Comparison of ENCODE assay signal across 9 cellular contexts in genomic region chr6:144066745-144067484, GRCh38. TPM values are rescaled to one million over a fixed set of nuclear protein-coding genes. Genes with fewer than 3 reads are reported as not detected.
DNase-seq lines count a peak whose midpoint lies in the region; ATAC-seq and TF ChIP-seq lines count a peak whose summit lies in the region.
"Had no signal": no experiment of that assay in that cellular context is flagged by ENCODE, and none has a peak within 500 bp of the region (broad histone marks: within the 10 kb centered on the region; RNA-seq: fewer than 3 reads in every experiment).

No MANE protein-coding gene starts in this region.

- peaks cover 13% of the 10 kb centered on the region for H3K4me1 ChIP-seq in mucosa of descending colon (ENCODE audit: low read depth)

- peak; percentile 40 for ATAC-seq in GM21526 (IDR thresholded peaks at IDR 0.05; ENCODE audit: low FRiP score, unreplicated experiment)
- peak; percentile 38 for ATAC-seq in HG03442 (IDR thresholded peaks at IDR 0.05; ENCODE audit: unreplicated experiment)
- no peak for ATAC-seq in mucosa of descending colon

- no peaks in the 10 kb centered on the region for H3K9me3 ChIP-seq in mucosa of descending colon

- intact Hi-C loops in mucosa of descending colon (cut with DNase I, micrococcal nuclease) = no loop called here

- no peaks in the 10 kb centered on the region for H3K36me3 ChIP-seq in mucosa of descending colon (ENCODE audit: low read depth)

- peak; percentile 53 for DNase-seq in SIG-M5 treated with dmso at 0.1 percent for 504 hours (lab: John Stamatoyannopoulos, UW; ENCODE audit: unreplicated experiment)
- DNase-seq in SIG-M5 (lab: John Stamatoyannopoulos, UW) = no peak
- peak; percentile 38 for DNase-seq in germinal center (ENCODE audit: low spot score)
- DNase-seq in NCI-H1092 treated with DMSO at 0.1 percent for 48 hours (lab: John Stamatoyannopoulos, UW) = no peak
- DNase-seq in mucosa of descending colon = no peak
- DNase-seq in HK-2 (ENCODE audit: unreplicated experiment) = no peak
- DNase-seq: GOT3 had no signal

- no peak overlapping the region for H3K4me3 ChIP-seq in mucosa of descending colon

- no peak for TF ChIP-seq CTCF in mucosa of descending colon (IDR thresholded peaks at IDR 0.05)

RNA-seq across cellular contexts. Expression of gene SF3B5, which starts 28.5 kb away (rescaled TPM):
- 100 to 1,000 TPM; 104 to 172 (median 140) TPM for total RNA-seq in mucosa of descending colon

RNA-seq across cellular contexts. Expression of gene PLAGL1, which starts 58.9 kb away (rescaled TPM):
- 10 to 100 TPM; 25.4 to 49.5 (median 46.0) TPM for total RNA-seq in mucosa of descending colon

Comparison
In these comparisons a context has a peak if more than half of its experiments do, and no peak if none do; other contexts are left out.
1. DNase-seq: peak in SIG-M5 treated with dmso at 0.1 percent for 504 hours (single experiment) and germinal center (single experiment); none in SIG-M5 (single experiment), NCI-H1092 treated with DMSO at 0.1 percent for 48 hours (single experiment), mucosa of descending colon (0 of 3) and HK-2 (single experiment).